In genomic region chr15:77420610-77421369, GRCh38 we compare ENCODE assay signal across 8 cellular contexts. TPM values are rescaled to one million over a fixed set of nuclear protein-coding genes. Genes with fewer than 3 reads are reported as not detected.
DNase-seq lines count a peak whose midpoint lies in the region; ATAC-seq, FAIRE-seq and TF ChIP-seq lines count a peak whose summit lies in the region.

TSS of gene HMG20A (plus strand) at chr15:77420888. CDS start at chr15:77458408, 37,520 bp downstream.

- peak within 1 kb of the TSS; percentile 80 for H3K27ac ChIP-seq in OCI-LY7 (ENCODE audit: low read depth, low read length, poor library complexity, severe bottlenecking)

- intact Hi-C loops in OCI-LY7 (cut with micrococcal nuclease; ENCODE audit: unreplicated experiment): loop anchor here (2.0 to 5.0 kb wide), 3 partner anchors 76 to 233 kb away; no protein-coding TSS in a partner anchor
- intact Hi-C loops in mucosa of descending colon (cut with DNase I, micrococcal nuclease): no loop called here

- no TSS peak for BruUV-seq in OCI-LY7 (replicated peaks; lab: Mats Ljungman, UMichigan)

- H3K9me3 ChIP-seq in OCI-LY7 (ENCODE audit: low read length) (no peaks in the 10 kb centered on the region), mucosa of descending colon (no peaks in the 10 kb centered on the region)

- H2AFZ ChIP-seq in OCI-LY7 (ENCODE audit: low read length): peak within 1 kb of the TSS; percentile 79

- H3K4me2 ChIP-seq in OCI-LY7 (ENCODE audit: low read length): peak within 1 kb of the TSS; percentile 89

- H3K36me3 ChIP-seq in OCI-LY7 (ENCODE audit: insufficient read depth, low read length) (0 out of 2 replicates have a peak, but pooled peaks cover 3% of the 10 kb centered on the region), mucosa of descending colon (ENCODE audit: low read depth) (no peaks in the 10 kb centered on the region)

- POLR2A ChIA-PET in OCI-LY7 (lab: Charles Lee): interaction anchor here (0.5 to 1.6 kb wide), 12 partner anchors 10 to 519 kb away, joined by 3 to 7 read pairs (median 3); no protein-coding TSS in a partner anchor

- ATAC-seq in GM21360 (IDR thresholded peaks at IDR 0.05; ENCODE audit: unreplicated experiment) (peak; percentile 16), mucosa of descending colon (peak; percentile 64)

- no peaks in the 10 kb centered on the region for H3K9me2 ChIP-seq in OCI-LY7 (ENCODE audit: insufficient read depth, low read length)

- peaks cover 22% of the 10 kb centered on the region for H3K4me1 ChIP-seq in OCI-LY7 (ENCODE audit: insufficient read depth, low read length, poor library complexity, severe bottlenecking)
- peaks cover 16% of the 10 kb centered on the region for H3K4me1 ChIP-seq in mucosa of descending colon (ENCODE audit: low read depth)

- peak; percentile 61 for DNase-seq in COLO668 (lab: John Stamatoyannopoulos, UW; ENCODE audit: unreplicated experiment)
- DNase-seq in HTR-8/SVneo (ENCODE audit: insufficient read length, low spot score): peak; percentile 53
- DNase-seq in OCI-LY7 (ENCODE audit: low spot score): peak; percentile 89
- DNase-seq in activated T-cell treated with anti-CD3 and anti-CD28 coated beads for 1 hour (ENCODE audit: low read depth): peak; percentile 23
- peak; percentile 81 for DNase-seq in epithelial cell of esophagus (ENCODE audit: low read depth)
- peak; percentile 61 to 82 (median 79) for DNase-seq in mucosa of descending colon
- DNase-seq in stimulated activated CD8-positive, alpha-beta memory T cell treated with anti-CD3 and anti-CD28 coated beads, Interleukin-4, amount 100 ng/mL, for 4 hours (ENCODE audit: low read depth in 2 of 2, low spot score in 1 of 2): peak; percentile 25 to 38

- TF ChIP-seq CTCF in OCI-LY7 (conservative IDR thresholded peaks at IDR 0.05; ENCODE audit: low read length): 0 out of 2 replicates have a peak, but pooled peaks have one; percentile 24
- no peak for TF ChIP-seq CTCF in epithelial cell of esophagus (IDR thresholded peaks at IDR 0.05; ENCODE audit: insufficient read depth, low read depth, low read length, missing control alignments)
- TF ChIP-seq CTCF in mucosa of descending colon (IDR thresholded peaks at IDR 0.05): no peak

- peaks cover 31% of the 10 kb centered on the region for H4K20me1 ChIP-seq in OCI-LY7 (ENCODE audit: insufficient read depth, low read length)

- FAIRE-seq in HTR-8/SVneo (lab: Jason Lieb, UNC): no peak

- H3K79me2 ChIP-seq in OCI-LY7 (ENCODE audit: insufficient read depth, low read depth, low read length): peaks cover 55% of the 10 kb centered on the region

- CTCF ChIA-PET in OCI-LY7 (lab: Charles Lee; ENCODE audit: unreplicated experiment): interaction anchor here (1.0 kb wide), 1 partner anchor 123 kb away, joined by 4 read pairs; no protein-coding TSS in a partner anchor

- H3K4me3 ChIP-seq in OCI-LY7 (ENCODE audit: low read depth, low read length, poor library complexity, severe bottlenecking) (peak within 1 kb of the TSS; percentile 88), epithelial cell of esophagus (ENCODE audit: low read length) (peak within 1 kb of the TSS; percentile 98), mucosa of descending colon (peak within 1 kb of the TSS; percentile 87)

RNA-seq across cellular contexts. Expression of gene HMG20A, which starts in this region (rescaled TPM):
- 29.1 and 34.1 TPM in 2 replicates for total RNA-seq in OCI-LY7 (2014; rRNA removed; shearing (Covaris generic))
- total RNA-seq in OCI-LY7 (2022) (49.9 and 55.6 TPM in 2 replicates), mucosa of descending colon (10 to 100 TPM; 27.5 to 37.1 (median 34.7) TPM)

Comparison
In these comparisons a context has a peak if more than half of its experiments do, and no peak if none do; other contexts are left out.
1. Peak in every context shown above with its lines: DNase-seq, ATAC-seq, H3K4me3 ChIP-seq and H3K27ac ChIP-seq.
2. DNase-seq: peak in every context shown above with its lines; median percentile 89 in OCI-LY7; 81 in epithelial cell of esophagus; 79 in mucosa of descending colon; 61 in COLO668; 53 in HTR-8/SVneo; 32 in stimulated activated CD8-positive, alpha-beta memory T cell treated with anti-CD3 and anti-CD28 coated beads, Interleukin-4, amount 100 ng/mL, for 4 hours; 23 in activated T-cell treated with anti-CD3 and anti-CD28 coated beads for 1 hour.